1 cellular context compared by ENCODE assay signal in genomic region chr17:41678411-41678906, GRCh38.
TF ChIP-seq lines count a peak whose summit lies in the region.

No MANE protein-coding gene starts in this region.

TF ChIP-seq in K562, 482 proteins besides CTCF, POLR2A, EP300 and RAD21 (continued from another document and continues in another):
- TF ChIP-seq BDP1 (IDR thresholded peaks at IDR 0.05; ENCODE audit: insufficient read depth, insufficient read length) (no peak), POLR3G (IDR thresholded peaks at IDR 0.05; ENCODE audit: extremely low read depth, insufficient read length, insufficient replicate concordance) (no peak), LARP7 (IDR thresholded peaks at IDR 0.05) (0 out of 2 replicates have a peak, but pooled peaks have one; percentile 51), MXI1 (IDR thresholded peaks at IDR 0.05; ENCODE audit: low read depth, low read length) (peak; percentile 79; the same call in 1 of the 2 replicates), RBM15 (IDR thresholded peaks at IDR 0.05; ENCODE audit: insufficient read depth, low read length) (no peak), FOXP4 (CRISPR knock-in tag; IDR thresholded peaks at IDR 0.05; ENCODE audit: borderline replicate concordance) (no peak), BACH1 (tag; IDR thresholded peaks at IDR 0.05) (no peak), MCM5 (IDR thresholded peaks at IDR 0.05; ENCODE audit: low read depth) (no peak), PRDM10 (IDR thresholded peaks at IDR 0.05; ENCODE audit: partially characterized antibody) (no peak), HMG20B (CRISPR knock-in tag; IDR thresholded peaks at IDR 0.05) (peak; percentile 97), CEBPB (tag; IDR thresholded peaks at IDR 0.05) (no peak), BRF1 (IDR thresholded peaks at IDR 0.05; ENCODE audit: borderline replicate concordance, extremely low read depth, insufficient read length) (no peak), PPARD (CRISPR knock-in tag; IDR thresholded peaks at IDR 0.05) (no peak), ID3 (CRISPR knock-in tag; IDR thresholded peaks at IDR 0.05) (no peak), ID3 (tag; IDR thresholded peaks at IDR 0.05) (no peak), GTF2F1 (IDR thresholded peaks at IDR 0.05; ENCODE audit: low read depth, low read length) (peak; percentile 99), MCM2 (IDR thresholded peaks at IDR 0.05; ENCODE audit: low read depth) (no peak), PHF21A (IDR thresholded peaks at IDR 0.05; ENCODE audit: borderline replicate concordance, low read depth) (0 out of 2 replicates have a peak, but pooled peaks have one; percentile 9), TAF15 (IDR thresholded peaks at IDR 0.05; ENCODE audit: low read depth, low read length) (no peak), BRD4 (IDR thresholded peaks at IDR 0.05) (peak; percentile 95), MED1 (CRISPR knock-in tag; IDR thresholded peaks at IDR 0.05; ENCODE audit: borderline replicate concordance) (peak; percentile 79; the same call in 1 of the 2 replicates), ZNF584 (CRISPR knock-in tag; IDR thresholded peaks at IDR 0.05; ENCODE audit: low read depth) (peak; percentile 90), KHSRP (IDR thresholded peaks at IDR 0.05) (peak; percentile 52; the same call in 1 of the 2 replicates), ELF1 (tag; IDR thresholded peaks at IDR 0.05) (no peak), POLR2B (IDR thresholded peaks at IDR 0.05; ENCODE audit: low read depth, partially characterized antibody) (peak; percentile 99), ZBTB8A (IDR thresholded peaks at IDR 0.05; ENCODE audit: partially characterized antibody) (no peak), ZNF707 (CRISPR knock-in tag; conservative IDR thresholded peaks at IDR 0.05) (no peak), NFXL1 (CRISPR knock-in tag; IDR thresholded peaks at IDR 0.05) (peak; percentile 90), RNF2 (IDR thresholded peaks at IDR 0.05) (peak; percentile 99), SETDB1 (IDR thresholded peaks at IDR 0.05; ENCODE audit: low read length) (no peak), RFX1 (IDR thresholded peaks at IDR 0.05) (peak; percentile 51), SMC3 (conservative IDR thresholded peaks at IDR 0.05; ENCODE audit: insufficient read depth, low read depth, low read length) (no peak), MBD2 (IDR thresholded peaks at IDR 0.05; ENCODE audit: borderline replicate concordance, low read depth) (peak; percentile 89), SMAD4 (CRISPR knock-in tag; conservative IDR thresholded peaks at IDR 0.05) (no peak), ARID2 (IDR thresholded peaks at IDR 0.05) (no peak), FOXJ2 (tag; IDR thresholded peaks at IDR 0.05) (no peak), SNAPC5 (CRISPR knock-in tag; IDR thresholded peaks at IDR 0.05) (peak; percentile 93), CAMTA2 (CRISPR knock-in tag; conservative IDR thresholded peaks at IDR 0.05) (peak; percentile 98), CREB3 (tag; conservative IDR thresholded peaks at IDR 0.05; ENCODE audit: low read depth) (no peak), ZNF239 (CRISPR knock-in tag; IDR thresholded peaks at IDR 0.05) (no peak; the same call in 1 of the 2 replicates), POLR2AphosphoS5 (IDR thresholded peaks at IDR 0.05; ENCODE audit: control insufficient read depth, insufficient read depth, low read depth, low read length) (peak; percentile 100), ZNF444 (CRISPR knock-in tag; IDR thresholded peaks at IDR 0.05) (peak; percentile 96), PRMT5 (CRISPR knock-in tag; IDR thresholded peaks at IDR 0.05) (no peak), TAF7 (tag; IDR thresholded peaks at IDR 0.05) (no peak; the same call in 1 of the 2 replicates), ZNF507 (tag; conservative IDR thresholded peaks at IDR 0.05) (no peak), DACH1 (IDR thresholded peaks at IDR 0.05; ENCODE audit: partially characterized antibody) (peak; percentile 25), ZNF77 (CRISPR knock-in tag; IDR thresholded peaks at IDR 0.05) (peak; percentile 98), ZNF431 (CRISPR knock-in tag; IDR thresholded peaks at IDR 0.05) (peak; percentile 67; the same call in 1 of the 2 replicates), PHF20 (IDR thresholded peaks at IDR 0.05; ENCODE audit: partially characterized antibody) (no peak), HMBOX1 (IDR thresholded peaks at IDR 0.05) (no peak), KAT8 (IDR thresholded peaks at IDR 0.05; ENCODE audit: low read depth) (no peak), TRIM28 (IDR thresholded peaks at IDR 0.05) (peak; percentile 84; the same call in 1 of the 2 replicates), TOE1 (IDR thresholded peaks at IDR 0.05; ENCODE audit: borderline replicate concordance) (peak; percentile 53), TOE1 (CRISPR knock-in tag; IDR thresholded peaks at IDR 0.05; ENCODE audit: borderline replicate concordance, low read depth) (no peak), PRPF4 (IDR thresholded peaks at IDR 0.05; ENCODE audit: insufficient read depth, low read depth, low read length, poor library complexity, severe bottlenecking) (no peak), AFF4 (CRISPR knock-in tag; IDR thresholded peaks at IDR 0.05) (peak; percentile 94), ZNF134 (CRISPR knock-in tag; conservative IDR thresholded peaks at IDR 0.05) (no peak), HNRNPLL (IDR thresholded peaks at IDR 0.05; ENCODE audit: low read depth, low read length, poor library complexity, severe bottlenecking) (no peak), ZEB2 (IDR thresholded peaks at IDR 0.05) (peak; percentile 11; the same call in 1 of the 2 replicates), ZBTB17 (CRISPR knock-in tag; IDR thresholded peaks at IDR 0.05) (peak; percentile 95), ETS2 (tag; IDR thresholded peaks at IDR 0.05; ENCODE audit: borderline replicate concordance, poor library complexity, severe bottlenecking) (no peak), ZNF778 (CRISPR knock-in tag; IDR thresholded peaks at IDR 0.05) (no peak), SREBF1 (IDR thresholded peaks at IDR 0.05; ENCODE audit: borderline replicate concordance, low read depth, low read length) (no peak), NFE2 (IDR thresholded peaks at IDR 0.05; ENCODE audit: low read depth) (peak; percentile 11; the same call in 1 of the 2 replicates), NFIX (CRISPR knock-in tag; IDR thresholded peaks at IDR 0.05; ENCODE audit: low read depth) (no peak), TARDBP (IDR thresholded peaks at IDR 0.05) (peak; percentile 68; the same call in 1 of the 2 replicates), ZNF12 (CRISPR knock-in tag; IDR thresholded peaks at IDR 0.05) (no peak), GTF2B (IDR thresholded peaks at IDR 0.05; ENCODE audit: extremely low read depth, insufficient read length) (peak; percentile 99), RFX5 (IDR thresholded peaks at IDR 0.05; ENCODE audit: low read depth, low read length) (peak; percentile 18)
